13 cellular contexts compared by ENCODE assay signal in the genomic region with DNA sequence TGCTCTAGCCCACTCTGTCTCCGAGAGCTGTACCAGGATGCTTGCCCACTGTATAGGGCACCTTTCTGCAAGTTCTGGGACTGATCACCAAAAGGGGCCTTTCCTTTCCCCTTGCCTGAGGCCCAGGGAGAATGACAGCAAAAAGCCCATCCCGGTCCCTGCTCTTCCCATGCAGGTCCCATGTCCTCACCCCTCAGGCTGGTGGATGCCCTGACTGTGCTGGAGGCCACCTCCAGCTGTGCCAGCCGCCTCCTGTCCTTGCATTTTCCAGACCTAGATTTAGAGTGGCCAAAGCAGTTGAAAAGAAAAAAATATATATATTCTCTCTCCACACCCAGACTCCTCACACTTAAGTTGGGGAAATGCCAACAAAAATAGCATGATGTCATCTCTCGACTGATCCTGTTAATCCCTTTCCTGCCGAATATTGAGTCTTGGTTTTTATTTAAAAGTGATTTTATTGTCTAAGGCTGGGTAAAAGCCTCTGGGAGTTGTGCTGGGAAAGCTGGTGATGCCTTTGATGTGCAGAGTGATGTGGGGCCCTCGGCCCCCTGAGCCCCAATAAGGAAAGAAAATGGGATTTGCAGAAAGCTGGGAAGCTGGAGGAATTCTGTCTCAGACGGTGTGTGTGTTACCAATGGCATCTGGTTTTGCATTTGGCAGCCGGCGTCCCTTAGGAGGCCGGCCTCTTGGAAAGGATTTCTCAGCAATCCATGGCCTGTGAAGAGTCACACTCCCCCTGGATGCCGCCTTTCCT. TPM values are rescaled to one million over a fixed set of nuclear protein-coding genes. Genes with fewer than 3 reads are reported as not detected.
A peak's percentile ranks its signal among the peaks of the same experiment; 100 is the strongest.
DNase-seq lines count a peak whose midpoint lies in the region; TF ChIP-seq lines count a peak whose summit lies in the region.
"Had no signal": no experiment of that assay in that cellular context is flagged by ENCODE, and none has a peak within 500 bp of the region (broad histone marks: within the 10 kb centered on the region; RNA-seq: fewer than 3 reads in every experiment).

No MANE protein-coding gene starts in this region.

- peaks cover 2 to 5% (median 5%) of the 10 kb centered on the region in 3 donors for H3K27me3 Mint-ChIP-seq in immature natural killer cell (ENCODE audit: low read depth in 3 of 3)
- H3K27me3 Mint-ChIP-seq in activated naive CD8-positive, alpha-beta T cell treated with anti-CD3 and anti-CD28 coated beads for 36 hours: no peaks in the 10 kb centered on the region

- H3K4me1 ChIP-seq in left ventricle myocardium inferior: peaks cover 27% of the 10 kb centered on the region
- H3K4me1 ChIP-seq: spleen had no signal

- DNase-seq in NCI-H82 (lab: John Stamatoyannopoulos, UW) (peak; percentile 12), NCI-H82 treated with DMSO at 0.1 percent for 48 hours (lab: John Stamatoyannopoulos, UW; ENCODE audit: unreplicated experiment) (no peak), astrocyte of the hippocampus (ENCODE audit: low read depth, low spot score) (peak; percentile 89), left ventricle myocardium inferior (no peak), stromal cell of bone marrow (ENCODE audit: low read depth) (peak; percentile 83), immature natural killer cell (no peak), HEK293T (ENCODE audit: extremely low spot score) (no peak)
- DNase-seq in activated naive CD8-positive, alpha-beta T cell treated with anti-CD3 and anti-CD28 coated beads for 36 hours: no peak
- DNase-seq: ACHN, NCI-H526, spleen, T-helper 9 cell had no signal

- H3K4me1 Mint-ChIP-seq in immature natural killer cell: no peaks in the 10 kb centered on the region
- peaks cover 4% of the 10 kb centered on the region for H3K4me1 Mint-ChIP-seq in activated naive CD8-positive, alpha-beta T cell treated with anti-CD3 and anti-CD28 coated beads for 36 hours

- no peak for TF ChIP-seq CTCF in left ventricle myocardium inferior (IDR thresholded peaks at IDR 0.05; ENCODE audit: borderline replicate concordance)

- peak overlapping the region; percentile 28 for H3K27ac ChIP-seq in left ventricle myocardium inferior (replicated peaks)
- H3K27ac ChIP-seq: spleen had no signal

- no peaks in the 10 kb centered on the region for H3K9me3 Mint-ChIP-seq in immature natural killer cell
- no peaks in the 10 kb centered on the region for H3K9me3 Mint-ChIP-seq in activated naive CD8-positive, alpha-beta T cell treated with anti-CD3 and anti-CD28 coated beads for 36 hours

- CTCF ChIA-PET in HEK293T (lab: Yijun Ruan, JAX): no interaction called here

- intact Hi-C loops in left ventricle myocardium inferior (cut with micrococcal nuclease): no loop called here

- no peaks in the 10 kb centered on the region for H3K36me3 Mint-ChIP-seq in immature natural killer cell
- H3K36me3 Mint-ChIP-seq in activated naive CD8-positive, alpha-beta T cell treated with anti-CD3 and anti-CD28 coated beads for 36 hours: no peaks in the 10 kb centered on the region

- no peak overlapping the region for H3K27ac Mint-ChIP-seq in immature natural killer cell
- H3K27ac Mint-ChIP-seq in activated naive CD8-positive, alpha-beta T cell treated with anti-CD3 and anti-CD28 coated beads for 36 hours: no peak overlapping the region

- no peak overlapping the region for H3K4me3 Mint-ChIP-seq in immature natural killer cell
- no peak overlapping the region for H3K4me3 Mint-ChIP-seq in activated naive CD8-positive, alpha-beta T cell treated with anti-CD3 and anti-CD28 coated beads for 36 hours

- no peaks in the 10 kb centered on the region for H3K36me3 ChIP-seq in left ventricle myocardium inferior
- H3K36me3 ChIP-seq: spleen had no signal

- no peaks in the 10 kb centered on the region for H3K9me3 ChIP-seq in left ventricle myocardium inferior (replicated peaks)
- H3K9me3 ChIP-seq: spleen had no signal

- H3K27me3 ChIP-seq in left ventricle myocardium inferior (ENCODE audit: low read depth): no peaks in the 10 kb centered on the region
- H3K27me3 ChIP-seq: spleen had no signal

- H3K4me3 ChIP-seq in left ventricle myocardium inferior: no peak overlapping the region
- H3K4me3 ChIP-seq: K562, spleen had no signal

- POLR2A ChIA-PET in HEK293T (lab: Yijun Ruan, JAX): no interaction called here

TF ChIP-seq in HEK293T, 16 proteins besides CTCF, POLR2A, EP300 and RAD21:
- no peak for TF ChIP-seq ARNT (IDR thresholded peaks at IDR 0.05)

RNA-seq across cellular contexts. Expression of gene TPM1, which starts 29.3 kb away (rescaled TPM):
- total RNA-seq in left ventricle myocardium inferior: 12,604 TPM
- 10 to 100 TPM in 1 of 3 donors, 1 to 10 TPM in 2; 9.1 to 11.9 (median 9.2) TPM for polyA plus RNA-seq in immature natural killer cell
- total RNA-seq in activated naive CD8-positive, alpha-beta T cell treated with anti-CD3 and anti-CD28 coated beads for 36 hours: 1 to 10 TPM; 5.1 to 5.4 TPM

Comparison
In these comparisons a context has a peak if more than half of its experiments do, and no peak if none do; other contexts are left out.
1. DNase-seq: peak in NCI-H82 (single experiment), astrocyte of the hippocampus (single experiment) and stromal cell of bone marrow (single experiment); none in NCI-H82 treated with DMSO at 0.1 percent for 48 hours (single experiment), left ventricle myocardium inferior (single experiment), immature natural killer cell (0 of 3), activated naive CD8-positive, alpha-beta T cell treated with anti-CD3 and anti-CD28 coated beads for 36 hours (single experiment) and HEK293T (single experiment).
2. RNA of gene TPM1, which starts 29.3 kb away (total RNA-seq): 12,604 TPM in left ventricle myocardium inferior (single experiment); 5.1 to 5.4 TPM in activated naive CD8-positive, alpha-beta T cell treated with anti-CD3 and anti-CD28 coated beads for 36 hours; every median in the first group is over 1,000 times any median in the second.